In genomic region chr16:67312450-67313118, GRCh38 we compare ENCODE assay signal across 11 cellular contexts. TPM values are rescaled to one million over a fixed set of nuclear protein-coding genes. Genes with fewer than 3 reads are reported as not detected.
DNase-seq lines count a peak whose midpoint lies in the region; ATAC-seq and TF ChIP-seq lines count a peak whose summit lies in the region.
"Had no signal": no experiment of that assay in that cellular context is flagged by ENCODE, and none has a peak within 500 bp of the region (broad histone marks: within the 10 kb centered on the region; RNA-seq: fewer than 3 reads in every experiment).

No MANE protein-coding gene starts in this region.

- no peak for ATAC-seq in activated CD8-positive, alpha-beta memory T cell treated with anti-CD3 and anti-CD28 coated beads, Interleukin-2, amount 10 ng/mL, durations not matched to agents 7 days and 5 days
- no peak for ATAC-seq in foreskin keratinocyte
- no peak for ATAC-seq in stimulated activated naive CD8-positive, alpha-beta T cell treated with anti-CD3 and anti-CD28 coated beads, Interleukin-15, amount 100 ng/mL, for 72 hours

- peaks cover 1% of the 10 kb centered on the region for H3K36me3 Mint-ChIP-seq in activated CD8-positive, alpha-beta memory T cell treated with anti-CD3 and anti-CD28 coated beads, Interleukin-2, amount 10 ng/mL, durations not matched to agents 7 days and 5 days
- H3K36me3 Mint-ChIP-seq in activated CD4-positive, alpha-beta memory T cell treated with anti-CD3 and anti-CD28 coated beads for 36 hours, result no peaks in the 10 kb centered on the region

- peaks cover 13% of the 10 kb centered on the region for H3K4me1 ChIP-seq in foreskin keratinocyte

- POLR2A ChIA-PET in activated CD4-positive, alpha-beta memory T cell treated with anti-CD3 and anti-CD28 coated beads for 36 hours (lab: Charles Lee), result interaction anchor here (0.6 to 1.0 kb wide), 4 partner anchors 14 to 64 kb away, joined by 3 to 4 read pairs (median 4); partner anchors contain the start of genes KCTD19 and LRRC36

- no peaks in the 10 kb centered on the region for H3K9me3 Mint-ChIP-seq in activated CD8-positive, alpha-beta memory T cell treated with anti-CD3 and anti-CD28 coated beads, Interleukin-2, amount 10 ng/mL, durations not matched to agents 7 days and 5 days (ENCODE audit: low read depth)
- H3K9me3 Mint-ChIP-seq in activated CD4-positive, alpha-beta memory T cell treated with anti-CD3 and anti-CD28 coated beads for 36 hours, result no peaks in the 10 kb centered on the region
- H3K9me3 Mint-ChIP-seq in stimulated activated naive CD8-positive, alpha-beta T cell treated with anti-CD3 and anti-CD28 coated beads, Interleukin-15, amount 100 ng/mL, for 72 hours, result no peaks in the 10 kb centered on the region

- peaks cover 28% of the 10 kb centered on the region for H3K4me1 Mint-ChIP-seq in activated CD8-positive, alpha-beta memory T cell treated with anti-CD3 and anti-CD28 coated beads, Interleukin-2, amount 10 ng/mL, durations not matched to agents 7 days and 5 days
- peaks cover 41% of the 10 kb centered on the region for H3K4me1 Mint-ChIP-seq in activated CD4-positive, alpha-beta memory T cell treated with anti-CD3 and anti-CD28 coated beads for 36 hours (ENCODE audit: low read depth)
- peaks cover 57% of the 10 kb centered on the region for H3K4me1 Mint-ChIP-seq in stimulated activated naive CD8-positive, alpha-beta T cell treated with anti-CD3 and anti-CD28 coated beads, Interleukin-15, amount 100 ng/mL, for 72 hours

- H3K27me3 ChIP-seq in foreskin keratinocyte, result peaks cover under 1% of the 10 kb centered on the region

- no peak for DNase-seq in activated CD8-positive, alpha-beta memory T cell treated with anti-CD3 and anti-CD28 coated beads, Interleukin-2, amount 10 ng/mL, durations not matched to agents 7 days and 5 days
- no peak for DNase-seq in activated CD8-positive, alpha-beta memory T cell treated with anti-CD3 and anti-CD28 coated beads for 24 hours
- no peak for DNase-seq in activated CD4-positive, alpha-beta memory T cell treated with anti-CD3 and anti-CD28 coated beads for 36 hours
- DNase-seq in foreskin keratinocyte (no peak), GM03348 (ENCODE audit: low spot score) (no peak), HuH-7 (ENCODE audit: low spot score) (no peak), NCI-H1436 treated with DMSO at 0.1 percent for 48 hours (lab: John Stamatoyannopoulos, UW) (no peak)
- DNase-seq in stimulated activated naive CD8-positive, alpha-beta T cell treated with anti-CD3 and anti-CD28 coated beads, Interleukin-15, amount 100 ng/mL, for 72 hours, result no peak
- DNase-seq: caudate nucleus, NCI-H146 had no signal

- intact Hi-C loops in activated CD4-positive, alpha-beta memory T cell treated with anti-CD3 and anti-CD28 coated beads for 36 hours (cut with micrococcal nuclease), result loop anchor here (1.0 kb wide), 1 partner anchor 328 kb away; no protein-coding TSS in a partner anchor

- CTCF ChIA-PET in activated CD8-positive, alpha-beta memory T cell treated with anti-CD3 and anti-CD28 coated beads, Interleukin-2, amount 10 ng/mL, durations not matched to agents 7 days and 5 days (lab: Charles Lee), result interaction anchor here (1.3 kb wide), 1 partner anchor 13 kb away, joined by 5 read pairs; the partner anchor contains the start of genes KCTD19 and LRRC36
- CTCF ChIA-PET in activated CD4-positive, alpha-beta memory T cell treated with anti-CD3 and anti-CD28 coated beads for 36 hours (lab: Charles Lee), result interaction anchor here (0.8 to 2.1 kb wide), 4 partner anchors 14 to 169 kb away, joined by 3 to 6 read pairs (median 3); partner anchors contain the start of genes ATP6V0D1, KCTD19, LRRC36 and PLEKHG4

- H3K27me3 Mint-ChIP-seq in activated CD8-positive, alpha-beta memory T cell treated with anti-CD3 and anti-CD28 coated beads, Interleukin-2, amount 10 ng/mL, durations not matched to agents 7 days and 5 days, result no peaks in the 10 kb centered on the region
- H3K27me3 Mint-ChIP-seq in activated CD4-positive, alpha-beta memory T cell treated with anti-CD3 and anti-CD28 coated beads for 36 hours, result no peaks in the 10 kb centered on the region
- H3K27me3 Mint-ChIP-seq in stimulated activated naive CD8-positive, alpha-beta T cell treated with anti-CD3 and anti-CD28 coated beads, Interleukin-15, amount 100 ng/mL, for 72 hours, result no peaks in the 10 kb centered on the region

- H3K27ac Mint-ChIP-seq in activated CD8-positive, alpha-beta memory T cell treated with anti-CD3 and anti-CD28 coated beads, Interleukin-2, amount 10 ng/mL, durations not matched to agents 7 days and 5 days, result peak overlapping the region; percentile 78
- peak overlapping the region; percentile 95 for H3K27ac Mint-ChIP-seq in activated CD4-positive, alpha-beta memory T cell treated with anti-CD3 and anti-CD28 coated beads for 36 hours
- H3K27ac Mint-ChIP-seq in stimulated activated naive CD8-positive, alpha-beta T cell treated with anti-CD3 and anti-CD28 coated beads, Interleukin-15, amount 100 ng/mL, for 72 hours, result peak overlapping the region; percentile 75 to 98

- H3K27ac ChIP-seq in foreskin keratinocyte, result peak overlapping the region; percentile 96

- TF ChIP-seq CTCF in foreskin keratinocyte (conservative IDR thresholded peaks at IDR 0.05), result no peak

- no peak overlapping the region for H3K4me3 Mint-ChIP-seq in activated CD8-positive, alpha-beta memory T cell treated with anti-CD3 and anti-CD28 coated beads, Interleukin-2, amount 10 ng/mL, durations not matched to agents 7 days and 5 days
- H3K4me3 Mint-ChIP-seq in activated CD4-positive, alpha-beta memory T cell treated with anti-CD3 and anti-CD28 coated beads for 36 hours, result no peak overlapping the region
- peak overlapping the region; percentile 32 to 74 for H3K4me3 Mint-ChIP-seq in stimulated activated naive CD8-positive, alpha-beta T cell treated with anti-CD3 and anti-CD28 coated beads, Interleukin-15, amount 100 ng/mL, for 72 hours

RNA-seq across cellular contexts. Expression of gene KCTD19, which starts 14.0 kb away (rescaled TPM):
- total RNA-seq in activated CD8-positive, alpha-beta memory T cell treated with anti-CD3 and anti-CD28 coated beads, Interleukin-2, amount 10 ng/mL, durations not matched to agents 7 days and 5 days, result 1 to 10 TPM; 1.1 to 3.3 TPM
- 1 to 10 TPM; 1.2 to 2.5 TPM for total RNA-seq in activated CD4-positive, alpha-beta memory T cell treated with anti-CD3 and anti-CD28 coated beads for 36 hours
- total RNA-seq in foreskin keratinocyte, result not detected in 2 replicates
- polyA plus RNA-seq in foreskin keratinocyte, result not detected in 2 replicates
- total RNA-seq: osteocyte had no signal

RNA-seq across cellular contexts. Expression of gene LRRC36, which starts 14.0 kb away (rescaled TPM):
- total RNA-seq in activated CD8-positive, alpha-beta memory T cell treated with anti-CD3 and anti-CD28 coated beads, Interleukin-2, amount 10 ng/mL, durations not matched to agents 7 days and 5 days, result 1 to 10 TPM in 1 of 2 experiments, under 1 TPM in 1; 0.45 to 1.0 TPM
- under 1 TPM; 0.63 to 1.00 TPM for total RNA-seq in activated CD4-positive, alpha-beta memory T cell treated with anti-CD3 and anti-CD28 coated beads for 36 hours
- total RNA-seq in foreskin keratinocyte, result not detected in 2 replicates
- not detected in 2 replicates for polyA plus RNA-seq in foreskin keratinocyte
- total RNA-seq: osteocyte had no signal

RNA-seq across cellular contexts. Expression of gene PLEKHG4, which starts 33.3 kb away (rescaled TPM):
- total RNA-seq in activated CD8-positive, alpha-beta memory T cell treated with anti-CD3 and anti-CD28 coated beads, Interleukin-2, amount 10 ng/mL, durations not matched to agents 7 days and 5 days, result 10 to 100 TPM in 1 of 2 experiments, 1 to 10 TPM in 1; 7.7 to 12.8 TPM
- 10 to 100 TPM; 22.7 to 24.6 TPM for total RNA-seq in activated CD4-positive, alpha-beta memory T cell treated with anti-CD3 and anti-CD28 coated beads for 36 hours
- total RNA-seq in foreskin keratinocyte, result 8.9 and 14.1 TPM in 2 replicates
- polyA plus RNA-seq in foreskin keratinocyte, result 6.0 and 8.9 TPM in 2 replicates

Comparison
In these comparisons a context has a peak if more than half of its experiments do, and no peak if none do; other contexts are left out.
1. H3K4me3 Mint-ChIP-seq: peak in stimulated activated naive CD8-positive, alpha-beta T cell treated with anti-CD3 and anti-CD28 coated beads, Interleukin-15, amount 100 ng/mL, for 72 hours (2 of 2); none in activated CD8-positive, alpha-beta memory T cell treated with anti-CD3 and anti-CD28 coated beads, Interleukin-2, amount 10 ng/mL, durations not matched to agents 7 days and 5 days (single experiment) and activated CD4-positive, alpha-beta memory T cell treated with anti-CD3 and anti-CD28 coated beads for 36 hours (single experiment).
2. Peak in every context shown above with its lines, with median percentiles within 50 percentile points of each other: H3K27ac Mint-ChIP-seq.